8 cellular contexts compared by ENCODE assay signal in the genomic region with DNA sequence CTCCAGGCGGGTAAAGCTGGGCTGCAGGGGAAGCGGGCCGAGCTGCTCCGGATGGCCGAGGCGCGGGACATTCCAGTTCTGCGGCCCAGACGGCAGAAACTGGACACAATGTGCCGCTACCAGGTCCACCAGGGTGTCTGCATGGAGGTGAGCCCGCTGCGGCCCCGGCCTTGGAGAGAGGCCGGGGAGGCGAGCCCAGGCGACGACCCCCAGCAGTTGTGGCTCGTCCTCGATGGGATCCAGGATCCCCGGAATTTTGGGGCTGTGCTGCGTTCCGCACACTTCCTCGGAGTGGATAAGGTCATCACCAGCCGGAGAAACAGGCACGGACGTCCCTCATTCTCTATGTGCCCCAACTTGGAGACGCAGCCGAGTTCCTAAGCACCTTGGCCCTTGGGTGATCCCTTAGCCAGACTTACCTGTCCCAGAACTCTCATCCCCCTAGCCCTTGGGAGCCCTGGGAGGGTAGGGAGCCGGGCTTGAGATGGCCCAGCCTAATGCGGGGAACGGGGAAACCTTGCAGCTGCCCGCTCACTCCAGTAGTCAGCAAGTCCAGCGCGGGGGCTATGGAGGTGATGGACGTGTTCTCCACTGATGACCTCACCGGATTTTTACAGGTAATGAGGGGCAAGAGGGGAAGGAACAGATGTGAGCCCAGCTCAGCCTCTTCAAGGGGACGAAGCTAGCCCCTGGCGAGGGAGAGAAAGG. TPM values are rescaled to one million over a fixed set of nuclear protein-coding genes. Genes with fewer than 3 reads are reported as not detected.
A peak's percentile ranks its signal among the peaks of the same experiment; 100 is the strongest.
DNase-seq lines count a peak whose midpoint lies in the region; ATAC-seq and TF ChIP-seq lines count a peak whose summit lies in the region.

No MANE protein-coding gene starts in this region.

- no peaks in the 10 kb centered on the region for H3K9me3 Mint-ChIP-seq in endodermal cell

- H3K4me3 Mint-ChIP-seq in endodermal cell = peak overlapping the region; percentile 80

- H3K4me3 ChIP-seq in endodermal cell (ENCODE audit: low read length) (peak overlapping the region; percentile 93), mucosa of stomach (ENCODE audit: low read length) (peak overlapping the region; percentile 66), aorta (ENCODE audit: low read length in 2 of 2) (peak overlapping the region; percentile 50 to 55)

- peak; percentile 30 for DNase-seq in COLO668 (lab: John Stamatoyannopoulos, UW; ENCODE audit: unreplicated experiment)
- DNase-seq in endodermal cell = peak; percentile 77
- DNase-seq in aorta = no peak
- DNase-seq in cerebellar nuclear complex (lab: John Stamatoyannopoulos, UW) = no peak
- DNase-seq in NOMO-1 treated with dmso at 0.1 percent for 144 hours (lab: John Stamatoyannopoulos, UW; ENCODE audit: unreplicated experiment) = no peak

- intact Hi-C loops in aorta (cut with DNase I) = loop anchor here in 1 of 2 donors (5.0 kb wide), 2 partner anchors 60 to 445 kb away; a partner anchor contains a TSS

- WGBS in endodermal cell (ENCODE audit: insufficient coverage in 1 of 2, insufficient read length in 1 of 2), 2 experiments = 1 to 3% methylated on average over 32 to 38 of the region's 38 CpGs
- 3 to 4% methylated on average over 38 of the region's 38 CpGs for WGBS in aorta, 2 donors

- ATAC-seq in HG02571 (IDR thresholded peaks at IDR 0.05; ENCODE audit: unreplicated experiment) (peak; percentile 6), SK-N-SH treated with all-trans-retinoic acid at 6 μM for 48 hours (peak; percentile 59), aorta (ENCODE audit: low FRiP score) (peak; percentile 23)

- peak overlapping the region; percentile 84 for H3K27ac Mint-ChIP-seq in endodermal cell

- H3K9me3 ChIP-seq in endodermal cell (ENCODE audit: control insufficient read depth, low read length) (no peaks in the 10 kb centered on the region), mucosa of stomach (ENCODE audit: control insufficient read depth, low read length) (no peaks in the 10 kb centered on the region), aorta (ENCODE audit: control insufficient read depth, low read length) (no peaks in the 10 kb centered on the region)

- H3K36me3 Mint-ChIP-seq in endodermal cell (ENCODE audit: low read depth) = peaks cover 21% of the 10 kb centered on the region

- H3K27ac ChIP-seq in endodermal cell (ENCODE audit: low read depth, low read length) (no peak overlapping the region), aorta (ENCODE audit: low read depth in 1 of 2, low read length in 2 of 2) (no peak overlapping the region)

- no peak for TF ChIP-seq CTCF in endodermal cell (conservative IDR thresholded peaks at IDR 0.05)

- H3K9ac ChIP-seq in endodermal cell (ENCODE audit: extremely low read depth, low read length, poor library complexity, severe bottlenecking) (peak overlapping the region; percentile 78), mucosa of stomach (ENCODE audit: low read length) (peak overlapping the region; percentile 73)

- H3K27me3 ChIP-seq in endodermal cell (ENCODE audit: control insufficient read depth, insufficient read depth, low read length, poor library complexity, severe bottlenecking) = no peaks in the 10 kb centered on the region
- no peaks in the 10 kb centered on the region for H3K27me3 ChIP-seq in mucosa of stomach (ENCODE audit: control insufficient read depth, insufficient read depth, low read length)
- H3K27me3 ChIP-seq in aorta (ENCODE audit: control insufficient read depth in 1 of 2, insufficient read depth in 2 of 2, low read length in 1 of 2) = no peaks in the 10 kb centered on the region

- peaks cover 21% of the 10 kb centered on the region for H3K4me1 Mint-ChIP-seq in endodermal cell

- H3K27me3 Mint-ChIP-seq in endodermal cell (ENCODE audit: insufficient read depth) = no peaks in the 10 kb centered on the region

- H3K4me1 ChIP-seq in endodermal cell (ENCODE audit: control insufficient read depth, insufficient read depth, low read length) (peaks cover 6% of the 10 kb centered on the region), mucosa of stomach (ENCODE audit: control insufficient read depth, insufficient read depth, low read length) (peaks cover 24% of the 10 kb centered on the region), aorta (ENCODE audit: control insufficient read depth in 1 of 2, insufficient read depth in 2 of 2, low read length in 2 of 2) (no peaks in the 10 kb centered on the region)

- H3K36me3 ChIP-seq in endodermal cell (ENCODE audit: control insufficient read depth, insufficient read depth, low read length) (peaks cover 20% of the 10 kb centered on the region), mucosa of stomach (ENCODE audit: control insufficient read depth, insufficient read depth, low read length) (no peaks in the 10 kb centered on the region), aorta (ENCODE audit: control insufficient read depth in 1 of 2, insufficient read depth in 2 of 2, low read length in 1 of 2) (no peaks in the 10 kb centered on the region)

TF ChIP-seq in SK-N-SH treated with all-trans-retinoic acid at 6 μM for 48 hours, 23 proteins besides CTCF, POLR2A, EP300 and RAD21:
- no peak for TF ChIP-seq ESRRG (CRISPR knock-in tag; IDR thresholded peaks at IDR 0.05)
- TF ChIP-seq, protein P1, sequence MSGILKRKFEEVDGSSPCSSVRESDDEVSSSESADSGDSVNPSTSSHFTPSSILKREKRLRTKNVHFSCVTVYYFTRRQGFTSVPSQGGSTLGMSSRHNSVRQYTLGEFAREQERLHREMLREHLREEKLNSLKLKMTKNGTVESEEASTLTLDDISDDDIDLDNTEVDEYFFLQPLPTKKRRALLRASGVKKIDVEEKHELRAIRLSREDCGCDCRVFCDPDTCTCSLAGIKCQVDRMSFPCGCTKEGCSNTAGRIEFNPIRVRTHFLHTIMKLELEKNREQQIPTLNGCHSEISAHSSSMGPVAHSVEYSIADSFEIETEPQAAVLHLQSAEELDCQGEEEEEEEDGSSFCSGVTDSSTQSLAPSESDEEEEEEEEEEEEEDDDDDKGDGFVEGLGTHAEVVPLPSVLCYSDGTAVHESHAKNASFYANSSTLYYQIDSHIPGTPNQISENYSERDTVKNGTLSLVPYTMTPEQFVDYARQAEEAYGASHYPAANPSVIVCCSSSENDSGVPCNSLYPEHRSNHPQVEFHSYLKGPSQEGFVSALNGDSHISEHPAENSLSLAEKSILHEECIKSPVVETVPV (CRISPR knock-in tag; IDR thresholded peaks at IDR 0.05) = no peak
- TF ChIP-seq OSR1 (CRISPR knock-in tag; IDR thresholded peaks at IDR 0.05) = no peak
- TF ChIP-seq ZNF70 (CRISPR knock-in tag; IDR thresholded peaks at IDR 0.05) = no peak
- TF ChIP-seq ZC3H10 (CRISPR knock-in tag; IDR thresholded peaks at IDR 0.05) = no peak
- no peak for TF ChIP-seq ZNF8 (CRISPR knock-in tag; IDR thresholded peaks at IDR 0.05)
- no peak for TF ChIP-seq GLIS3 (CRISPR knock-in tag; IDR thresholded peaks at IDR 0.05)

RNA-seq across cellular contexts. Expression of a gene that starts 0.8 kb away (rescaled TPM):
- 10 to 100 TPM; 10.7 to 11.4 TPM for total RNA-seq in endodermal cell
- polyA plus RNA-seq in endodermal cell (2013, experiment 1 of 2) = 2.4 TPM
- 1.7 TPM for polyA plus RNA-seq in endodermal cell (2013, experiment 2 of 2)
- 1 to 10 TPM; 2.7 to 3.6 TPM for total RNA-seq in aorta
- polyA plus RNA-seq in aorta = 1 to 10 TPM; 2.1 to 4.3 TPM

RNA-seq across cellular contexts. Expression of a gene that starts 10.5 kb away (rescaled TPM):
- total RNA-seq in endodermal cell = 10 to 100 TPM; 25.5 to 28.5 TPM
- 20.2 TPM for polyA plus RNA-seq in endodermal cell (2013, experiment 1 of 2)
- 19.2 TPM for polyA plus RNA-seq in endodermal cell (2013, experiment 2 of 2)
- 1 to 10 TPM; 6.0 to 6.5 TPM for total RNA-seq in aorta
- 10 to 100 TPM in 1 of 2 donors, 1 to 10 TPM in 1; 8.4 to 50.5 TPM for polyA plus RNA-seq in aorta

RNA-seq across cellular contexts. Expression of a gene that starts 57.5 kb away (rescaled TPM):
- 10 to 100 TPM; 56.8 to 61.6 TPM for total RNA-seq in endodermal cell
- 61.1 TPM for polyA plus RNA-seq in endodermal cell (2013, experiment 1 of 2)
- polyA plus RNA-seq in endodermal cell (2013, experiment 2 of 2) = 57.6 TPM
- total RNA-seq in aorta = 10 to 100 TPM; 73.9 to 80.4 TPM
- polyA plus RNA-seq in aorta = 10 to 100 TPM; 37.4 to 53.8 TPM

Comparison
In these comparisons a context has a peak if more than half of its experiments do, and no peak if none do; other contexts are left out.
1. DNase-seq: peak in COLO668 (single experiment) and endodermal cell (single experiment); none in aorta (0 of 2), cerebellar nuclear complex (0 of 2) and NOMO-1 treated with dmso at 0.1 percent for 144 hours (single experiment).
2. ATAC-seq: peak in every context shown above with its lines; median percentile 59 in SK-N-SH treated with all-trans-retinoic acid at 6 μM for 48 hours; 23 in aorta; 6 in HG02571.
3. Peak in every context shown above with its lines, with median percentiles within 50 percentile points of each other: H3K4me3 ChIP-seq.